ENCODE assay signal across 18 cellular contexts in the genomic region with DNA sequence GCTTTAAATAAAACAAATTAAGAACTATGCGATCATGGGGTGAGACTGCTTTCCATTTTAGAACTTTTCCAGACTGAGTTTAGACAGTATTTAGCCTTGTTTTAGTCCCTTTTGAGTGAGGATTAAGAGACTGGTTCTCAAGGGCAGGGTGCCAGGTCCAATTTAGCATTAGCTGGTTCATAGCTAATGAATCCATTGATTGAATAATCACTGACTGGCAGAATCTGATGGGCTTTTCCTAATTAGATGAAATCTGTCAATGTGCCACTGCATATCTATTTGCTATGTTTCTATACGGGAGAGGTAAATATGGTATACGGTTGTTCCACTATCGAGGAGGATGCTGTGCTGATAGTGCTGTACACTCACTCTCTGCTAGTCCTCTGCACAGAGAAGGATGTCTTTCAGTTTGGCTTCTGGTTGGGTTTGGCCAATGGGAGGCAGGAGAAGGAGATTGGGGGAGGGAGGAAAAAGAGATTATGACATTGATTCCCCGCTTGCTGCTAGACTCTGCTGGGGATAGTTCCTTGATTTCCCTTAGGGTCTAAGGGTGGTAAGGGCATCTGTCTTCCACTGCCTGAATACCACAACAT.
DNase-seq lines count a peak whose midpoint lies in the region; TF ChIP-seq lines count a peak whose summit lies in the region.
"Had no signal": no experiment of that assay in that cellular context is flagged by ENCODE, and none has a peak within 500 bp of the region (broad histone marks: within the 10 kb centered on the region; RNA-seq: fewer than 3 reads in every experiment).

No MANE protein-coding gene starts in this region.

- no peak overlapping the region for H3K4me3 ChIP-seq in esophagus squamous epithelium
- H3K4me3 ChIP-seq: BLaER1 had no signal

- peak; percentile 43 to 50 for DNase-seq in NCI-H446 (lab: John Stamatoyannopoulos, UW)
- DNase-seq in anterior cingulate cortex (lab: John Stamatoyannopoulos, UW) = peak in 31 of 58 donors; percentile 14 to 75 (median 39)
- DNase-seq in inferior parietal cortex (ENCODE audit: extremely low spot score) = peak; percentile 52
- peak in 8 of 49 donors; percentile 13 to 36 (median 22) for DNase-seq in substantia nigra (lab: John Stamatoyannopoulos, UW)
- DNase-seq in activated gamma-delta T cell treated with Interleukin-2 at 50 U/mL for 16 hours = no peak
- no peak for DNase-seq in NCI-H510A treated with DMSO at 0.1 percent for 48 hours (lab: John Stamatoyannopoulos, UW)
- DNase-seq in GM10248 (ENCODE audit: extremely low spot score) = no peak
- DNase-seq in esophagus squamous epithelium (lab: John Stamatoyannopoulos, UW) = no peak
- DNase-seq: CD4-positive, alpha-beta memory T cell; DMS53; GOT3; Karpas-422; NCI-H1417 treated with DMSO at 0.1 percent for 48 hours; NCI-H187 treated with DMSO at 0.1 percent for 48 hours; NCI-H226; RPMI8226; SIG-M5 had no signal

- peak overlapping the region; percentile 18 for H3K27ac ChIP-seq in substantia nigra (ENCODE audit: low read depth, low read length, poor library complexity, severe bottlenecking)
- no peak overlapping the region for H3K27ac ChIP-seq in esophagus squamous epithelium
- H3K27ac ChIP-seq: BLaER1 had no signal

- TF ChIP-seq CTCF in GM10248 (IDR thresholded peaks at IDR 0.05; ENCODE audit: control extremely low read depth, extremely low read depth, low read depth, missing control alignments) (no peak), esophagus squamous epithelium (IDR thresholded peaks at IDR 0.05) (no peak)

- H3K36me3 ChIP-seq in esophagus squamous epithelium = no peaks in the 10 kb centered on the region
- H3K36me3 ChIP-seq: BLaER1 had no signal

- H3K27me3 ChIP-seq in esophagus squamous epithelium = no peaks in the 10 kb centered on the region
- H3K27me3 ChIP-seq: BLaER1 had no signal

- intact Hi-C loops in esophagus squamous epithelium (cut with DNase I) = no loop called here

- POLR2A ChIA-PET in GM10248 (lab: Yijun Ruan, JAX) = no interaction called here

- TF ChIP-seq POLR2A in esophagus squamous epithelium (IDR thresholded peaks at IDR 0.05) = no peak

- CTCF ChIA-PET in GM10248 (lab: Yijun Ruan, JAX) = no interaction called here

- WGBS in esophagus squamous epithelium, 2 donors = 73 to 88% methylated on average over 5 of the region's 5 CpGs

- H3K4me1 ChIP-seq in esophagus squamous epithelium = no peaks in the 10 kb centered on the region
- H3K4me1 ChIP-seq: BLaER1 had no signal

- no peaks in the 10 kb centered on the region for H3K9me3 ChIP-seq in esophagus squamous epithelium
- H3K9me3 ChIP-seq: BLaER1 had no signal

Comparison
In these comparisons a context has a peak if more than half of its experiments do, and no peak if none do; other contexts are left out.
1. DNase-seq: peak in NCI-H446 (2 of 2), anterior cingulate cortex (31 of 58) and inferior parietal cortex (single experiment); none in activated gamma-delta T cell treated with Interleukin-2 at 50 U/mL for 16 hours (single experiment), NCI-H510A treated with DMSO at 0.1 percent for 48 hours (single experiment), GM10248 (single experiment) and esophagus squamous epithelium (single experiment).